Comparison of ENCODE assay signal across 8 cellular contexts in genomic region chr11:95923441-95923729, GRCh38. TPM values are rescaled to one million over a fixed set of nuclear protein-coding genes. Genes with fewer than 3 reads are reported as not detected.
A peak's percentile ranks its signal among the peaks of the same experiment; 100 is the strongest.
DNase-seq lines count a peak whose midpoint lies in the region; ATAC-seq and TF ChIP-seq lines count a peak whose summit lies in the region.

No MANE protein-coding gene starts in this region.

- peaks cover 19% of the 10 kb centered on the region for H3K4me1 ChIP-seq in mononuclear cell (ENCODE audit: insufficient read depth, low read length)

- no peak for TF ChIP-seq CTCF in AG04450 (IDR thresholded peaks at IDR 0.05; ENCODE audit: low read depth, low read length)
- TF ChIP-seq CTCF in HL-60 (IDR thresholded peaks at IDR 0.05; ENCODE audit: insufficient read depth, low read length) = no peak
- TF ChIP-seq CTCF in brain microvascular endothelial cell (IDR thresholded peaks at IDR 0.05; ENCODE audit: low read depth, low read length, missing control alignments) = no peak

- DNase-seq in AG04450 (ENCODE audit: low read depth, low spot score) = no peak
- DNase-seq in HL-60 (ENCODE audit: low read depth in 1 of 2, low spot score in 1 of 2) = no peak
- DNase-seq in brain microvascular endothelial cell = no peak
- DNase-seq in MV-4-11 (lab: John Stamatoyannopoulos, UW) = no peak

- no peaks in the 10 kb centered on the region; the same call in 1 of the 2 replicates for H3K9me3 ChIP-seq in AG04450 (ENCODE audit: control insufficient read depth, insufficient read depth, low read length)
- no peaks in the 10 kb centered on the region for H3K9me3 ChIP-seq in mononuclear cell (ENCODE audit: low read depth, low read length)

- ATAC-seq in GM18870 (IDR thresholded peaks at IDR 0.05; ENCODE audit: unreplicated experiment) = no peak
- no peak for ATAC-seq in GM18873 (IDR thresholded peaks at IDR 0.05; ENCODE audit: low FRiP score, unreplicated experiment)
- ATAC-seq in esophagus mucosa = no peak

- peak overlapping the region; percentile 97 for H3K27ac ChIP-seq in AG04450 (ENCODE audit: low read depth, low read length)
- H3K27ac ChIP-seq in HL-60 (replicated peaks) = peak overlapping the region; percentile 86
- peak overlapping the region; percentile 84 for H3K27ac ChIP-seq in brain microvascular endothelial cell

- H3K27me3 ChIP-seq in AG04450 (ENCODE audit: control insufficient read depth, insufficient read depth, low read length) (no peaks in the 10 kb centered on the region), HL-60 (ENCODE audit: insufficient read depth, poor library complexity, severe bottlenecking) (no peaks in the 10 kb centered on the region), brain microvascular endothelial cell (replicated peaks) (no peaks in the 10 kb centered on the region), mononuclear cell (ENCODE audit: insufficient read depth, low read length) (no peaks in the 10 kb centered on the region)

- H3K4me3 ChIP-seq in AG04450 (ENCODE audit: low read depth, low read length) (peak overlapping the region; percentile 92), HL-60 (replicated peaks; ENCODE audit: insufficient read depth, low read length) (peak overlapping the region; percentile 95), brain microvascular endothelial cell (ENCODE audit: low read depth, low read length) (peak overlapping the region; percentile 86), mononuclear cell (ENCODE audit: low read length) (peak overlapping the region; percentile 94)

- in situ Hi-C loops in brain microvascular endothelial cell (cut with HindIII; ENCODE audit: low pct_ligation_motif_present, low sequenced_read_pairs) = no loop called here

- no peaks in the 10 kb centered on the region for H3K36me3 ChIP-seq in brain microvascular endothelial cell (replicated peaks)

- CTCF ChIA-PET in AG04450 (lab: Charles Lee) = interaction anchor here (0.8 to 1.5 kb wide), 3 partner anchors 74 to 471 kb away, joined by 3 to 6 read pairs (median 5); no protein-coding TSS in a partner anchor

- POLR2A ChIA-PET in AG04450 (lab: Yijun Ruan, JAX) = interaction anchor here (0.9 to 1.2 kb wide), 5 partner anchors 74 to 419 kb away, joined by 3 to 4 read pairs (median 4); partner anchors contain the start of genes FAM76B and MAML2

RNA-seq across cellular contexts. Expression of gene MTMR2, which starts 0.5 kb away (rescaled TPM):
- 34.8 and 43.3 TPM in 2 replicates for polyA plus RNA-seq in AG04450 (2011; rRNA removed)
- polyA minus RNA-seq in AG04450 (2011; rRNA and poly(A)+ RNA removed) = 30.6 and 50.5 TPM in 2 replicates
- 8.2 TPM for total RNA-seq in mononuclear cell
- 20.8 TPM for total RNA-seq in esophagus mucosa
